In genomic region chr1:198734323-198735008, GRCh38 we compare ENCODE assay signal across 11 cellular contexts.
DNase-seq lines count a peak whose midpoint lies in the region; ATAC-seq, FAIRE-seq and TF ChIP-seq lines count a peak whose summit lies in the region.
"Had no signal": no experiment of that assay in that cellular context is flagged by ENCODE, and none has a peak within 500 bp of the region (broad histone marks: within the 10 kb centered on the region; RNA-seq: fewer than 3 reads in every experiment).

No MANE protein-coding gene starts in this region.

- H3K9ac ChIP-seq in GM12878 (ENCODE audit: control insufficient read depth, insufficient read depth, low read length) = no peak overlapping the region

- peaks cover 9% of the 10 kb centered on the region for H3K4me1 ChIP-seq in GM12878 (ENCODE audit: control insufficient read depth, insufficient read depth, low read length)

- no peak overlapping the region for H2AFZ ChIP-seq in GM12878 (ENCODE audit: control insufficient read depth, low read depth, low read length)

- H3K36me3 ChIP-seq in GM12878 (ENCODE audit: control insufficient read depth in 2 of 2, insufficient read depth in 2 of 2, low read length in 1 of 2) = peaks cover 0 to 16% of the 10 kb centered on the region in 2 experiments; a peak in 2 of 4 replicates

- WGBS in GM12878 (ENCODE audit: insufficient coverage, insufficient replicate concordance, low lambda C conversion rate, missing lambda C conversion rate) = 0% methylated on average over 2 of the region's 2 CpGs

- POLR2A ChIA-PET in GM12878 (lab: Charles Lee) = no interaction called here

- BruUV-seq in GM12878 (replicated peaks; lab: Mats Ljungman, UMichigan) = no TSS peak

- TF ChIP-seq RAD21 in GM12878 (IDR thresholded peaks at IDR 0.05; ENCODE audit: insufficient read depth, low read depth, low read length) = no peak

- H3K9me3 ChIP-seq in GM12878 (replicated peaks; ENCODE audit: control insufficient read depth, insufficient read depth, low read length) = peaks cover 2% of the 10 kb centered on the region

- H3K27me3 ChIP-seq in GM12878 (replicated peaks in 1 of 2; ENCODE audit: control insufficient read depth in 2 of 2, insufficient read depth in 2 of 2, low read length in 1 of 2) = no peaks in the 10 kb centered on the region

- ATAC-seq in GM18517 (IDR thresholded peaks at IDR 0.05; ENCODE audit: unreplicated experiment) (peak; percentile 88), GM21447 (IDR thresholded peaks at IDR 0.05; ENCODE audit: unreplicated experiment) (peak; percentile 89), HG03378 (IDR thresholded peaks at IDR 0.05; ENCODE audit: unreplicated experiment) (peak; percentile 88), GM12878 (peak; percentile 95), left cardiac atrium (no peak)

- SMC1A ChIA-PET in GM12878 (lab: Charles Lee; ENCODE audit: uncharacterized antibody, unreplicated experiment) = interaction anchor here (1.4 to 1.6 kb wide), 4 partner anchors 16 to 267 kb away, joined by 3 to 4 read pairs (median 3); no protein-coding TSS in a partner anchor

- H3K27ac ChIP-seq in GM12878 (ENCODE audit: control insufficient read depth, insufficient read depth) = peak overlapping the region; percentile 51; the same call in 1 of the 2 replicates

- peak; percentile 63 to 73; a peak in 3 of 4 replicates for TF ChIP-seq EP300 in GM12878 (IDR thresholded peaks at IDR 0.05; ENCODE audit: borderline replicate concordance in 1 of 2, control insufficient read depth in 1 of 2, low read depth in 2 of 2, low read length in 2 of 2)

- H4K20me1 ChIP-seq in GM12878 (ENCODE audit: control insufficient read depth, insufficient read depth) = no peaks in the 10 kb centered on the region

- no peak for TF ChIP-seq CTCF in GM12878 (IDR thresholded peaks at IDR 0.05 in 2 of 3, conservative IDR thresholded peaks at IDR 0.05 in 1 of 3; ENCODE audit: control insufficient read depth in 2 of 3, extremely low read depth in 1 of 3, insufficient read depth in 1 of 3, low read depth in 3 of 3, low read length in 3 of 3)

- DNase-seq in GM12878 (ENCODE audit: low read depth, low spot score) (peak; percentile 39), SHP77 (lab: John Stamatoyannopoulos, UW) (no peak), left cardiac atrium (no peak), HCEC 1CT (no peak), cerebellar nuclear complex (lab: John Stamatoyannopoulos, UW) (no peak)
- DNase-seq: dermis blood vessel endothelial cell, NCI-H187 had no signal

- TF ChIP-seq POLR2A in GM12878 (IDR thresholded peaks at IDR 0.05; ENCODE audit: low read depth, low read length) = no peak

- H3K4me3 ChIP-seq in GM12878 = no peak overlapping the region

- RAD21 ChIA-PET in GM12878 (lab: Charles Lee; ENCODE audit: unreplicated experiment) = interaction anchor here (1.3 kb wide), 1 partner anchor 54 kb away, joined by 3 read pairs; no protein-coding TSS in a partner anchor

- in situ Hi-C loops in GM12878 (cut with MboI) = no loop called here

- H3K4me2 ChIP-seq in GM12878 (ENCODE audit: control insufficient read depth, insufficient read depth) = peak overlapping the region; percentile 13; the same call in 1 of the 2 replicates

- intact Hi-C loops in GM12878 (cut with micrococcal nuclease; ENCODE audit: unreplicated experiment) = loop anchor here (5.0 kb wide), 1 partner anchor 92 kb away; no protein-coding TSS in a partner anchor
- intact Hi-C loops in left cardiac atrium (cut with DNase I) = no loop called here

- peak; percentile 98 for FAIRE-seq in GM12878 (lab: Jason Lieb, UNC)
- FAIRE-seq: keratinocyte had no signal

- no peaks in the 10 kb centered on the region for H3K79me2 ChIP-seq in GM12878 (ENCODE audit: control insufficient read depth, insufficient read depth, low read length)

- CTCF ChIA-PET in GM12878 (lab: Yijun Ruan, JAX) = interaction anchor here (1.0 to 1.4 kb wide), 2 partner anchors 509 to 832 kb away, joined by 3 to 4 read pairs; no protein-coding TSS in a partner anchor

TF ChIP-seq in GM12878, 131 proteins besides CTCF, POLR2A, EP300 and RAD21 (continues in another document):
- TF ChIP-seq RCOR1 (conservative IDR thresholded peaks at IDR 0.05; ENCODE audit: low read depth, low read length) (0 out of 2 replicates have a peak, but pooled peaks have one; percentile 46), STAT1 (conservative IDR thresholded peaks at IDR 0.05) (no peak), YBX1 (IDR thresholded peaks at IDR 0.05) (no peak), NR2F1 (conservative IDR thresholded peaks at IDR 0.05) (peak; percentile 97), PAX5 (IDR thresholded peaks at IDR 0.05; ENCODE audit: borderline replicate concordance, low read depth, low read length) (peak; percentile 45; the same call in 1 of the 2 replicates), IRF4 (IDR thresholded peaks at IDR 0.05; ENCODE audit: low read depth, low read length) (peak; percentile 81; the same call in 1 of the 2 replicates), ZNF207 (IDR thresholded peaks at IDR 0.05; ENCODE audit: borderline replicate concordance) (no peak), RUNX3 (IDR thresholded peaks at IDR 0.05; ENCODE audit: low read length) (peak; percentile 90), ATF7 (IDR thresholded peaks at IDR 0.05; ENCODE audit: low read depth) (peak; percentile 53), MLLT1 (IDR thresholded peaks at IDR 0.05) (0 out of 2 replicates have a peak, but pooled peaks have one; percentile 43), MEF2B (IDR thresholded peaks at IDR 0.05; ENCODE audit: partially characterized antibody, poor library complexity, severe bottlenecking) (peak; percentile 65), JUND (IDR thresholded peaks at IDR 0.05; ENCODE audit: low read depth, low read length) (peak; percentile 82), PKNOX1 (IDR thresholded peaks at IDR 0.05) (peak; percentile 76), DPF2 (IDR thresholded peaks at IDR 0.05) (peak; percentile 98), RELB (IDR thresholded peaks at IDR 0.05; ENCODE audit: low read depth) (peak; percentile 80), RB1 (IDR thresholded peaks at IDR 0.05; ENCODE audit: borderline replicate concordance) (no peak), KDM1A (IDR thresholded peaks at IDR 0.05; ENCODE audit: borderline replicate concordance) (no peak), CBFB (IDR thresholded peaks at IDR 0.05; ENCODE audit: low read depth) (0 out of 2 replicates have a peak, but pooled peaks have one; percentile 11), JUNB (IDR thresholded peaks at IDR 0.05) (peak; percentile 97), POU2F2 (IDR thresholded peaks at IDR 0.05; ENCODE audit: borderline replicate concordance, low read depth, low read length) (no peak), IKZF1 (conservative IDR thresholded peaks at IDR 0.05) (peak; percentile 80), ATF2 (IDR thresholded peaks at IDR 0.05; ENCODE audit: low read length) (peak; percentile 81), SUPT20H (IDR thresholded peaks at IDR 0.05; ENCODE audit: borderline replicate concordance, control insufficient read depth, low read depth, low read length) (no peak), SMC3 (IDR thresholded peaks at IDR 0.05; ENCODE audit: borderline replicate concordance, low read length) (no peak), EED (IDR thresholded peaks at IDR 0.05; ENCODE audit: low read depth) (peak; percentile 60)

Comparison
In these comparisons a context has a peak if more than half of its experiments do, and no peak if none do; other contexts are left out.
1. ATAC-seq: peak in GM18517 (single experiment), GM21447 (single experiment), HG03378 (single experiment) and GM12878 (single experiment); none in left cardiac atrium (0 of 2).